ENCODE assay signal across 19 cellular contexts in the genomic region with DNA sequence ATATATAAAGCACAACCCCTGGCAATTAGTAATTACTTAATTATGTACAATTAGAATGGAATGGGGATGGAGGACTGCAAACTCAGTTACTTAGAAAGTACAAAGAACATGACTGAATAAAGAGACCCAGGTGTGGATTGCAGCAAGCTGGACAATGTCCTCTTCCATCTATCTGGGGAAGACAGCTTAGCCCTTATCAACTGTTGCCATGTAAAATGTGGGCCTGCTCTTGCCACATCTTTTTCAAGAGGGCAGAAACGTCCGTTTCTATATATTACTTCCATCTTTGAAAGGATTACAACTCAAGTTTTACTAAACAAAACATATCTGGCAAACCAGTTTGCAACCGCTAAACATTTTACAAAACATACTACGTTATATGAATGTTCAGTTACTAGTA.
"Had no signal": no experiment of that assay in that cellular context is flagged by ENCODE, and none has a peak within 500 bp of the region (broad histone marks: within the 10 kb centered on the region; RNA-seq: fewer than 3 reads in every experiment).

No MANE protein-coding gene starts in this region.

- H3K27me3 ChIP-seq: colonic mucosa, suprapubic skin, upper lobe of left lung had no signal

- ATAC-seq: activated CD4-positive, alpha-beta T cell treated with anti-CD3 and anti-CD28 coated beads for 36 hours; activated CD8-positive, alpha-beta T cell treated with anti-CD3 and anti-CD28 coated beads for 36 hours; left colon had no signal

- H3K36me3 ChIP-seq: colonic mucosa, suprapubic skin, upper lobe of left lung had no signal

- DNase-seq: activated CD4-positive, alpha-beta T cell treated with anti-CD3 and anti-CD28 coated beads for 36 hours; activated CD8-positive, alpha-beta memory T cell treated with anti-CD3 and anti-CD28 coated beads, Interleukin-2, amount 50 U/mL, for 4 hours; activated CD8-positive, alpha-beta T cell treated with anti-CD3 and anti-CD28 coated beads for 36 hours; activated naive CD4-positive, alpha-beta T cell; colonic mucosa; effector memory CD4-positive, alpha-beta T cell; glutamatergic neuron; left colon; psoas muscle; stimulated activated naive CD4-positive, alpha-beta T cell treated with Interleukin-2 at 50 U/mL for 16 hours; upper lobe of left lung; WERI-Rb-1 had no signal

- FAIRE-seq: astrocyte had no signal

- H3K4me3 Mint-ChIP-seq: activated CD4-positive, alpha-beta T cell treated with anti-CD3 and anti-CD28 coated beads for 36 hours; activated CD8-positive, alpha-beta T cell treated with anti-CD3 and anti-CD28 coated beads for 36 hours; activated T-helper 1 cell treated with anti-CD3 and anti-CD28 coated beads, Interleukin-12 subunit alpha, Interleukin-12 subunit beta, Interleukin-2, Interleukin-4 antibody, amounts not matched to agents 30 ng/mL and 10 ng/mL and 1 ng/mL, durations not matched to agents 14 hours and 24 hours and 36 hours; memory B cell; nephron; T-helper 1 cell treated with Interleukin-12 subunit alpha and Interleukin-12 subunit beta and Interleukin-4 antibody, amounts not matched to agents 30 μg/mL and 1 μg/mL, for 36 hours had no signal

- H3K4me3 ChIP-seq: colonic mucosa, psoas muscle, suprapubic skin, upper lobe of left lung had no signal

- H3K27me3 Mint-ChIP-seq: activated CD4-positive, alpha-beta T cell treated with anti-CD3 and anti-CD28 coated beads for 36 hours; activated CD8-positive, alpha-beta T cell treated with anti-CD3 and anti-CD28 coated beads for 36 hours; memory B cell had no signal

- H3K9me3 ChIP-seq: colonic mucosa, psoas muscle, suprapubic skin, upper lobe of left lung had no signal

- H3K27ac ChIP-seq: colonic mucosa, epithelial cell of prostate, psoas muscle, suprapubic skin, WERI-Rb-1 had no signal

- H3K27ac Mint-ChIP-seq: activated CD8-positive, alpha-beta T cell treated with anti-CD3 and anti-CD28 coated beads for 36 hours; activated T-helper 1 cell treated with anti-CD3 and anti-CD28 coated beads, Interleukin-12 subunit alpha, Interleukin-12 subunit beta, Interleukin-2, Interleukin-4 antibody, amounts not matched to agents 30 ng/mL and 10 ng/mL and 1 ng/mL, durations not matched to agents 14 hours and 24 hours and 36 hours; T-helper 1 cell treated with Interleukin-12 subunit alpha and Interleukin-12 subunit beta and Interleukin-4 antibody, amounts not matched to agents 30 μg/mL and 1 μg/mL, for 36 hours had no signal

- H3K9me3 Mint-ChIP-seq: activated CD8-positive, alpha-beta T cell treated with anti-CD3 and anti-CD28 coated beads for 36 hours; activated T-helper 1 cell treated with anti-CD3 and anti-CD28 coated beads, Interleukin-12 subunit alpha, Interleukin-12 subunit beta, Interleukin-2, Interleukin-4 antibody, amounts not matched to agents 30 ng/mL and 10 ng/mL and 1 ng/mL, durations not matched to agents 14 hours and 24 hours and 36 hours; T-helper 1 cell treated with Interleukin-12 subunit alpha and Interleukin-12 subunit beta and Interleukin-4 antibody, amounts not matched to agents 30 μg/mL and 1 μg/mL, for 36 hours had no signal
